1 cellular context compared by ENCODE assay signal in genomic region chr3:25854635-25855034, GRCh38.
A peak's percentile ranks its signal among the peaks of the same experiment; 100 is the strongest.
TF ChIP-seq lines count a peak whose summit lies in the region.

No MANE protein-coding gene starts in this region.

TF ChIP-seq in IMR-90, 13 proteins besides CTCF, POLR2A, EP300 and RAD21 (continued from another document):
- TF ChIP-seq NFE2L2 (IDR thresholded peaks at IDR 0.05; ENCODE audit: low read depth, low read length), result peak; percentile 53; the same call in 1 of the 2 replicates
TF ChIP-seq in IMR-90: peak in this region for 2.
